ENCODE assay signal across 9 cellular contexts in genomic region chr3:117298273-117298672, GRCh38.
"Had no signal": no experiment of that assay in that cellular context is flagged by ENCODE, and none has a peak within 500 bp of the region (broad histone marks: within the 10 kb centered on the region; RNA-seq: fewer than 3 reads in every experiment).

No MANE protein-coding gene starts in this region.

- H3K36me3 ChIP-seq: HAP-1 had no signal

- H3K9me3 Mint-ChIP-seq: GM23338, H9 had no signal

- H3K27ac Mint-ChIP-seq: GM23338, H9 had no signal

- H3K4me3 ChIP-seq: GM23248, GM23338, HAP-1 had no signal

- H3K9me3 ChIP-seq: HAP-1 had no signal

- H3K4me1 Mint-ChIP-seq: GM23338, H9 had no signal

- H3K4me3 Mint-ChIP-seq: GM23338, H9 had no signal

- H3K4me1 ChIP-seq: HAP-1 had no signal

- FAIRE-seq: H1, H54 had no signal

- DNase-seq: GM23248, GOT3, H7, H9, HCEC 1CT had no signal

- H2AFZ ChIP-seq: GM23248, GM23338 had no signal

- H3K9ac ChIP-seq: GM23248 had no signal

- H3K27ac ChIP-seq: GM23248 had no signal

- H3K4me2 ChIP-seq: GM23338 had no signal
